In genomic region chr4:13859423-13859822, GRCh38 we compare ENCODE assay signal across 1 cellular context.
TF ChIP-seq lines count a peak whose summit lies in the region.

No MANE protein-coding gene starts in this region.

TF ChIP-seq in GM23338, 12 proteins besides CTCF, POLR2A, EP300 and RAD21 (continued from another document):
- TF ChIP-seq, protein P1, sequence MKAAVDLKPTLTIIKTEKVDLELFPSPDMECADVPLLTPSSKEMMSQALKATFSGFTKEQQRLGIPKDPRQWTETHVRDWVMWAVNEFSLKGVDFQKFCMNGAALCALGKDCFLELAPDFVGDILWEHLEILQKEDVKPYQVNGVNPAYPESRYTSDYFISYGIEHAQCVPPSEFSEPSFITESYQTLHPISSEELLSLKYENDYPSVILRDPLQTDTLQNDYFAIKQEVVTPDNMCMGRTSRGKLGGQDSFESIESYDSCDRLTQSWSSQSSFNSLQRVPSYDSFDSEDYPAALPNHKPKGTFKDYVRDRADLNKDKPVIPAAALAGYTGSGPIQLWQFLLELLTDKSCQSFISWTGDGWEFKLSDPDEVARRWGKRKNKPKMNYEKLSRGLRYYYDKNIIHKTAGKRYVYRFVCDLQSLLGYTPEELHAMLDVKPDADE (IDR thresholded peaks at IDR 0.05), result no peak
- no peak for TF ChIP-seq CREB1 (CRISPR knock-in tag; IDR thresholded peaks at IDR 0.05; ENCODE audit: low read depth)
- TF ChIP-seq STAT1 (IDR thresholded peaks at IDR 0.05; ENCODE audit: unreplicated experiment), result no peak
- no peak for TF ChIP-seq ZNF114 (CRISPR knock-in tag; IDR thresholded peaks at IDR 0.05)
TF ChIP-seq in GM23338: peak in this region for 0.
